8 cellular contexts compared by ENCODE assay signal in genomic region chr10:72308320-72308987, GRCh38.
DNase-seq lines count a peak whose midpoint lies in the region; TF ChIP-seq lines count a peak whose summit lies in the region.

No MANE protein-coding gene starts in this region.

- H3K36me3 Mint-ChIP-seq in activated naive CD8-positive, alpha-beta T cell: no peaks in the 10 kb centered on the region

- H3K27me3 Mint-ChIP-seq in activated naive CD8-positive, alpha-beta T cell: no peaks in the 10 kb centered on the region

- H3K27me3 ChIP-seq in Loucy (ENCODE audit: insufficient read depth, low read length, poor library complexity, severe bottlenecking): no peaks in the 10 kb centered on the region

- peaks cover 54% of the 10 kb centered on the region for H3K4me1 ChIP-seq in Loucy (ENCODE audit: insufficient read depth, low read length, poor library complexity, severe bottlenecking)

- H4K20me1 ChIP-seq in Loucy (ENCODE audit: insufficient read depth, low read length, poor library complexity, severe bottlenecking): no peaks in the 10 kb centered on the region

- H3K4me1 Mint-ChIP-seq in activated naive CD8-positive, alpha-beta T cell (ENCODE audit: low read depth): peaks cover 64% of the 10 kb centered on the region

- H3K9ac ChIP-seq in Loucy (ENCODE audit: low read depth, low read length, poor library complexity, severe bottlenecking): peak overlapping the region; percentile 49

- H3F3A ChIP-seq in Loucy (ENCODE audit: low read depth): peaks cover 3% of the 10 kb centered on the region; the same call in 1 of the 2 replicates

- H3K4me2 ChIP-seq in Loucy (ENCODE audit: low read depth, low read length, poor library complexity, severe bottlenecking): peak overlapping the region; percentile 4

- H3K27ac Mint-ChIP-seq in activated naive CD8-positive, alpha-beta T cell: peak overlapping the region; percentile 81

- no peaks in the 10 kb centered on the region for H3K9me3 ChIP-seq in Loucy (ENCODE audit: insufficient read depth, low read depth, low read length)

- H3K9me2 ChIP-seq in Loucy (replicated peaks; ENCODE audit: low read depth, low read length): no peaks in the 10 kb centered on the region

- TF ChIP-seq CTCF in C4-2B (conservative IDR thresholded peaks at IDR 0.05) (no peak), Loucy (conservative IDR thresholded peaks at IDR 0.05; ENCODE audit: low read length) (no peak)

- no peaks in the 10 kb centered on the region for H3K36me3 ChIP-seq in Loucy (ENCODE audit: insufficient read depth, low read length)

- H2AFZ ChIP-seq in Loucy (ENCODE audit: low read length): peak overlapping the region; percentile 17; the same call in 1 of the 2 replicates

- no peaks in the 10 kb centered on the region for H3K9me3 Mint-ChIP-seq in activated naive CD8-positive, alpha-beta T cell (ENCODE audit: low read depth)

- peak overlapping the region; percentile 31 for H3K27ac ChIP-seq in C4-2B

- H3K4me3 Mint-ChIP-seq in activated naive CD8-positive, alpha-beta T cell: no peak overlapping the region

- no peak overlapping the region for H3K4me3 ChIP-seq in Loucy (ENCODE audit: low read length, poor library complexity, severe bottlenecking)

- H3K79me2 ChIP-seq in Loucy (ENCODE audit: insufficient read depth, low read length): no peaks in the 10 kb centered on the region

- peak; percentile 73 for DNase-seq in hepatic stellate cell (ENCODE audit: low spot score)
- DNase-seq in stromal cell of bone marrow (ENCODE audit: low read depth): peak; percentile 82
- no peak for DNase-seq in NCI-H187 (lab: John Stamatoyannopoulos, UW)
- no peak for DNase-seq in activated CD4-positive, CD25-positive, alpha-beta regulatory T cell treated with anti-CD3 and anti-CD28 coated beads, Interleukin-2, amount 50 U/mL, for 72 hours
- no peak for DNase-seq in NCI-H2227 treated with DMSO at 0.1 percent for 48 hours (lab: John Stamatoyannopoulos, UW)

Comparison
In these comparisons a context has a peak if more than half of its experiments do, and no peak if none do; other contexts are left out.
1. DNase-seq: peak in hepatic stellate cell (single experiment) and stromal cell of bone marrow (single experiment); none in NCI-H187 (0 of 2), activated CD4-positive, CD25-positive, alpha-beta regulatory T cell treated with anti-CD3 and anti-CD28 coated beads, Interleukin-2, amount 50 U/mL, for 72 hours (single experiment) and NCI-H2227 treated with DMSO at 0.1 percent for 48 hours (single experiment).